1 cellular context compared by ENCODE assay signal in the genomic region with DNA sequence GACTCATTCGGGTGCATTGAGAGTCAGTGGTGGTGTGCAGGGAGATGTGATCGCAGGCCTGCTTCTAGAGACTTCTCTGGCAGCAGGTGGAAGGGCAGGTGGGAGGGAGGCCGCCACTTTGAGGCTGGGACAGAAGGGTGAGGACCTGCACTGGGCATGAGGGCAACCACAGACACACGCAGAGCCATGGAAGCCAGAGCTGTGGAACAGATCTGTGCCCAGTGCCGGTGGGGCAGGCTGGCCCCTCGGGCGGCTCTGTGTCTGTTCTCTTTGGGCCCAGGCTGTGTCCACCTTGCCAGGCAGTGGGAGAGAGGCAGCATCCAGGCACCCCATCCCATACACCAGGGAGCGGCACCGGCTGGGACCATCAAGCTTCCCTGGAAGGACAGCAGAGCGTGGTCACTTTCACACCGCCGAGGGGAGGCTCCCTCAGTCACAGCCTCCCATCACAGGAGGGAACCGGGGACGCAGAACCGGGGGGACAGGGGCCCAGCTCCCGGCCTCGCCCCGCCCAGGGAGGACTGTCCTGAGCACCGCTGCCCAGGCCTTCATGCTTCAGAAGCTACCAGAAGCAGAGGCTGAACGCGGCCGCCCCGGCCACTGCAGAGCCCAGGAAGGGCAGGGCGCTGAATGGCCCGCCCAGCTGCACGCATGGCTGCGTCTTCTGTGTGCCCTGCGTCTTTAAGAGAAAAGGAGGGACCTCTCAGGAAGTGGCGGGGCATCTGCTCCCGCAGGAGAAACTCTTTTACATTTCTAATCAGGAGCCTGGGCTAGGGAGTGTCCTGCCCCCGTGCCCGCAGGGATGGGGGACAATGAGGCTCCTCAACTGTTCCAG.
TF ChIP-seq lines count a peak whose summit lies in the region.

No MANE protein-coding gene starts in this region.

TF ChIP-seq in WTC11, 78 proteins besides CTCF, POLR2A, EP300 and RAD21 (continued from another document):
- TF ChIP-seq, protein P1, sequence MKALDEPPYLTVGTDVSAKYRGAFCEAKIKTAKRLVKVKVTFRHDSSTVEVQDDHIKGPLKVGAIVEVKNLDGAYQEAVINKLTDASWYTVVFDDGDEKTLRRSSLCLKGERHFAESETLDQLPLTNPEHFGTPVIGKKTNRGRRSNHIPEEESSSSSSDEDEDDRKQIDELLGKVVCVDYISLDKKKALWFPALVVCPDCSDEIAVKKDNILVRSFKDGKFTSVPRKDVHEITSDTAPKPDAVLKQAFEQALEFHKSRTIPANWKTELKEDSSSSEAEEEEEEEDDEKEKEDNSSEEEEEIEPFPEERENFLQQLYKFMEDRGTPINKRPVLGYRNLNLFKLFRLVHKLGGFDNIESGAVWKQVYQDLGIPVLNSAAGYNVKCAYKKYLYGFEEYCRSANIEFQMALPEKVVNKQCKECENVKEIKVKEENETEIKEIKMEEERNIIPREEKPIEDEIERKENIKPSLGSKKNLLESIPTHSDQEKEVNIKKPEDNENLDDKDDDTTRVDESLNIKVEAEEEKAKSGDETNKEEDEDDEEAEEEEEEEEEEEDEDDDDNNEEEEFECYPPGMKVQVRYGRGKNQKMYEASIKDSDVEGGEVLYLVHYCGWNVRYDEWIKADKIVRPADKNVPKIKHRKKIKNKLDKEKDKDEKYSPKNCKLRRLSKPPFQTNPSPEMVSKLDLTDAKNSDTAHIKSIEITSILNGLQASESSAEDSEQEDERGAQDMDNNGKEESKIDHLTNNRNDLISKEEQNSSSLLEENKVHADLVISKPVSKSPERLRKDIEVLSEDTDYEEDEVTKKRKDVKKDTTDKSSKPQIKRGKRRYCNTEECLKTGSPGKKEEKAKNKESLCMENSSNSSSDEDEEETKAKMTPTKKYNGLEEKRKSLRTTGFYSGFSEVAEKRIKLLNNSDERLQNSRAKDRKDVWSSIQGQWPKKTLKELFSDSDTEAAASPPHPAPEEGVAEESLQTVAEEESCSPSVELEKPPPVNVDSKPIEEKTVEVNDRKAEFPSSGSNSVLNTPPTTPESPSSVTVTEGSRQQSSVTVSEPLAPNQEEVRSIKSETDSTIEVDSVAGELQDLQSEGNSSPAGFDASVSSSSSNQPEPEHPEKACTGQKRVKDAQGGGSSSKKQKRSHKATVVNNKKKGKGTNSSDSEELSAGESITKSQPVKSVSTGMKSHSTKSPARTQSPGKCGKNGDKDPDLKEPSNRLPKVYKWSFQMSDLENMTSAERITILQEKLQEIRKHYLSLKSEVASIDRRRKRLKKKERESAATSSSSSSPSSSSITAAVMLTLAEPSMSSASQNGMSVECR (CRISPR knock-in tag; IDR thresholded peaks at IDR 0.05; ENCODE audit: borderline replicate concordance): no peak
- TF ChIP-seq, protein P2, sequence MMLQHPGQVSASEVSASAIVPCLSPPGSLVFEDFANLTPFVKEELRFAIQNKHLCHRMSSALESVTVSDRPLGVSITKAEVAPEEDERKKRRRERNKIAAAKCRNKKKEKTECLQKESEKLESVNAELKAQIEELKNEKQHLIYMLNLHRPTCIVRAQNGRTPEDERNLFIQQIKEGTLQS (CRISPR knock-in tag; conservative IDR thresholded peaks at IDR 0.05): no peak
- TF ChIP-seq, protein P3, sequence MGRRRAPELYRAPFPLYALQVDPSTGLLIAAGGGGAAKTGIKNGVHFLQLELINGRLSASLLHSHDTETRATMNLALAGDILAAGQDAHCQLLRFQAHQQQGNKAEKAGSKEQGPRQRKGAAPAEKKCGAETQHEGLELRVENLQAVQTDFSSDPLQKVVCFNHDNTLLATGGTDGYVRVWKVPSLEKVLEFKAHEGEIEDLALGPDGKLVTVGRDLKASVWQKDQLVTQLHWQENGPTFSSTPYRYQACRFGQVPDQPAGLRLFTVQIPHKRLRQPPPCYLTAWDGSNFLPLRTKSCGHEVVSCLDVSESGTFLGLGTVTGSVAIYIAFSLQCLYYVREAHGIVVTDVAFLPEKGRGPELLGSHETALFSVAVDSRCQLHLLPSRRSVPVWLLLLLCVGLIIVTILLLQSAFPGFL (CRISPR knock-in tag; IDR thresholded peaks at IDR 0.05; ENCODE audit: borderline replicate concordance): no peak
